1 cellular context compared by ENCODE assay signal in the genomic region with DNA sequence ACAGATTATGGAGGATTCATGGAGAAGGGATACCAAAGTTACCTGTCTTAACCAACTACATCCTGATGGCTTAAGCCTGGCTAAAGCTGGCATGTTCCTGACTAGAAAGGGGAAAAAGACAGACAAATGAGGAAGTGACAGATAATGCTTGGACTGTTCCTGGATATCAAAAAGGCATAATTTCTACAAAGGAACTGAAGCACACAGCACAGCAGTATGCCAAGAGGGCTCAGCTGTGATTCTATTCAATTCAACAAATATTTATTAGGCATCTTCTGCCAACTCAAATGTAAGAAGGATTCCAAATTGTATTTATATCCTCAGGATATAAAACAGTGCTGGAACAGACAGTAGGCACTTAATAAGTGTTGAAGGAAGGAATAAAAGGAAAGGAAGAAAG.
TF ChIP-seq lines count a peak whose summit lies in the region.

No MANE protein-coding gene starts in this region.

TF ChIP-seq in HepG2, 621 proteins besides CTCF, POLR2A, EP300 and RAD21 (continued from another document):
- TF ChIP-seq STAT5B (CRISPR knock-in tag; IDR thresholded peaks at IDR 0.05) (no peak), ZSCAN29 (CRISPR knock-in tag; conservative IDR thresholded peaks at IDR 0.05) (no peak), CREB3 (CRISPR knock-in tag; IDR thresholded peaks at IDR 0.05) (no peak), IKZF5 (CRISPR knock-in tag; IDR thresholded peaks at IDR 0.05) (no peak), MZF1 (CRISPR knock-in tag; IDR thresholded peaks at IDR 0.05; ENCODE audit: borderline replicate concordance) (no peak), SMAD1 (CRISPR knock-in tag; IDR thresholded peaks at IDR 0.05; ENCODE audit: borderline replicate concordance, low read depth) (no peak), ZNF749 (CRISPR knock-in tag; IDR thresholded peaks at IDR 0.05; ENCODE audit: borderline replicate concordance) (no peak), ZFP82 (CRISPR knock-in tag; IDR thresholded peaks at IDR 0.05; ENCODE audit: borderline replicate concordance) (no peak), ZNF34 (CRISPR knock-in tag; IDR thresholded peaks at IDR 0.05; ENCODE audit: borderline replicate concordance) (no peak), KMT2B (CRISPR knock-in tag; IDR thresholded peaks at IDR 0.05) (no peak), SIX1 (CRISPR knock-in tag; IDR thresholded peaks at IDR 0.05; ENCODE audit: borderline replicate concordance) (no peak), ZNF205 (CRISPR knock-in tag; IDR thresholded peaks at IDR 0.05) (no peak), ARNT (IDR thresholded peaks at IDR 0.05) (no peak)
- TF ChIP-seq, protein P1, sequence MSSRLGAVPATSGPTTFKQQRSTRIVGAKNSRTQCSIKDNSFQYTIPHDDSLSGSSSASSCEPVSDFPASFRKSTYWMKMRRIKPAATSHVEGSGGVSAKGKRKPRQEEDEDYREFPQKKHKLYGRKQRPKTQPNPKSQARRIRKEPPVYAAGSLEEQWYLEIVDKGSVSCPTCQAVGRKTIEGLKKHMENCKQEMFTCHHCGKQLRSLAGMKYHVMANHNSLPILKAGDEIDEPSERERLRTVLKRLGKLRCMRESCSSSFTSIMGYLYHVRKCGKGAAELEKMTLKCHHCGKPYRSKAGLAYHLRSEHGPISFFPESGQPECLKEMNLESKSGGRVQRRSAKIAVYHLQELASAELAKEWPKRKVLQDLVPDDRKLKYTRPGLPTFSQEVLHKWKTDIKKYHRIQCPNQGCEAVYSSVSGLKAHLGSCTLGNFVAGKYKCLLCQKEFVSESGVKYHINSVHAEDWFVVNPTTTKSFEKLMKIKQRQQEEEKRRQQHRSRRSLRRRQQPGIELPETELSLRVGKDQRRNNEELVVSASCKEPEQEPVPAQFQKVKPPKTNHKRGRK (CRISPR knock-in tag; IDR thresholded peaks at IDR 0.05), result no peak
- TF ChIP-seq, protein P2, sequence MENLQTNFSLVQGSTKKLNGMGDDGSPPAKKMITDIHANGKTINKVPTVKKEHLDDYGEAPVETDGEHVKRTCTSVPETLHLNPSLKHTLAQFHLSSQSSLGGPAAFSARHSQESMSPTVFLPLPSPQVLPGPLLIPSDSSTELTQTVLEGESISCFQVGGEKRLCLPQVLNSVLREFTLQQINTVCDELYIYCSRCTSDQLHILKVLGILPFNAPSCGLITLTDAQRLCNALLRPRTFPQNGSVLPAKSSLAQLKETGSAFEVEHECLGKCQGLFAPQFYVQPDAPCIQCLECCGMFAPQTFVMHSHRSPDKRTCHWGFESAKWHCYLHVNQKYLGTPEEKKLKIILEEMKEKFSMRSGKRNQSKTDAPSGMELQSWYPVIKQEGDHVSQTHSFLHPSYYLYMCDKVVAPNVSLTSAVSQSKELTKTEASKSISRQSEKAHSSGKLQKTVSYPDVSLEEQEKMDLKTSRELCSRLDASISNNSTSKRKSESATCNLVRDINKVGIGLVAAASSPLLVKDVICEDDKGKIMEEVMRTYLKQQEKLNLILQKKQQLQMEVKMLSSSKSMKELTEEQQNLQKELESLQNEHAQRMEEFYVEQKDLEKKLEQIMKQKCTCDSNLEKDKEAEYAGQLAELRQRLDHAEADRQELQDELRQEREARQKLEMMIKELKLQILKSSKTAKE (CRISPR knock-in tag; IDR thresholded peaks at IDR 0.05; ENCODE audit: borderline replicate concordance), result no peak
- TF ChIP-seq, protein P3, sequence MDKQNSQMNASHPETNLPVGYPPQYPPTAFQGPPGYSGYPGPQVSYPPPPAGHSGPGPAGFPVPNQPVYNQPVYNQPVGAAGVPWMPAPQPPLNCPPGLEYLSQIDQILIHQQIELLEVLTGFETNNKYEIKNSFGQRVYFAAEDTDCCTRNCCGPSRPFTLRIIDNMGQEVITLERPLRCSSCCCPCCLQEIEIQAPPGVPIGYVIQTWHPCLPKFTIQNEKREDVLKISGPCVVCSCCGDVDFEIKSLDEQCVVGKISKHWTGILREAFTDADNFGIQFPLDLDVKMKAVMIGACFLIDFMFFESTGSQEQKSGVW (CRISPR knock-in tag; IDR thresholded peaks at IDR 0.05; ENCODE audit: borderline replicate concordance), result no peak
